ENCODE assay signal across 15 cellular contexts in genomic region chr2:12032975-12033374, GRCh38.
A peak's percentile ranks its signal among the peaks of the same experiment; 100 is the strongest.
DNase-seq lines count a peak whose midpoint lies in the region; ATAC-seq, FAIRE-seq and TF ChIP-seq lines count a peak whose summit lies in the region.
"Had no signal": no experiment of that assay in that cellular context is flagged by ENCODE, and none has a peak within 500 bp of the region (broad histone marks: within the 10 kb centered on the region; RNA-seq: fewer than 3 reads in every experiment).

No MANE protein-coding gene starts in this region.

- intact Hi-C loops in GM12878 (cut with micrococcal nuclease; ENCODE audit: unreplicated experiment): loop anchor here (1.0 to 5.0 kb wide), 4 partner anchors 24 to 206 kb away; no protein-coding TSS in a partner anchor

- H3K4me1 ChIP-seq in OCI-LY1 (ENCODE audit: insufficient read depth, low read length, severe bottlenecking) (peaks cover 81% of the 10 kb centered on the region), GM12878 (ENCODE audit: control insufficient read depth, insufficient read depth, low read length) (peaks cover 44% of the 10 kb centered on the region)
- H3K4me1 ChIP-seq: parathyroid adenoma, transverse colon had no signal

- H3K79me2 ChIP-seq in OCI-LY1 (ENCODE audit: insufficient read depth, low read length) (no peaks in the 10 kb centered on the region), GM12878 (ENCODE audit: control insufficient read depth, insufficient read depth, low read length) (no peaks in the 10 kb centered on the region)
- H3K79me2 ChIP-seq: parathyroid adenoma had no signal

- POLR2A ChIA-PET in GM12878 (lab: Charles Lee): interaction anchor here (0.7 to 3.3 kb wide), 5 partner anchors 10 to 163 kb away, joined by 3 to 21 read pairs (median 5); no protein-coding TSS in a partner anchor

- no peak for FAIRE-seq in GM12878 (lab: Jason Lieb, UNC)
- FAIRE-seq: small intestine had no signal

- H4K20me1 ChIP-seq in OCI-LY1 (ENCODE audit: insufficient read depth, low read length): no peaks in the 10 kb centered on the region
- no peaks in the 10 kb centered on the region for H4K20me1 ChIP-seq in GM12878 (ENCODE audit: control insufficient read depth, insufficient read depth)

- no peak for TF ChIP-seq EP300 in GM12878 (IDR thresholded peaks at IDR 0.05; ENCODE audit: borderline replicate concordance in 1 of 2, control insufficient read depth in 1 of 2, low read depth in 2 of 2, low read length in 2 of 2)

- H3K36me3 Mint-ChIP-seq in progenitor cell of endocrine pancreas (ENCODE audit: insufficient read depth): no peaks in the 10 kb centered on the region

- RAD21 ChIA-PET in GM12878 (lab: Charles Lee; ENCODE audit: unreplicated experiment): interaction anchor here (0.7 to 6.6 kb wide), 22 partner anchors 10 to 963 kb away, joined by 3 to 79 read pairs (median 4); no protein-coding TSS in a partner anchor

- H3K9me2 ChIP-seq in OCI-LY1 (ENCODE audit: low read depth, low read length): no peaks in the 10 kb centered on the region

- H3K4me2 ChIP-seq in OCI-LY1 (ENCODE audit: low read length) (peak overlapping the region; percentile 57), GM12878 (ENCODE audit: control insufficient read depth, insufficient read depth) (no peak overlapping the region)

- H3K27ac ChIP-seq in OCI-LY1 (ENCODE audit: low read depth, low read length, poor library complexity, severe bottlenecking) (peak overlapping the region; percentile 100), GM12878 (ENCODE audit: control insufficient read depth, insufficient read depth) (peak overlapping the region; percentile 39; the same call in 1 of the 2 replicates)
- H3K27ac ChIP-seq: parathyroid adenoma, transverse colon had no signal

- no TSS peak for BruUV-seq in GM12878 (replicated peaks; lab: Mats Ljungman, UMichigan)

- no peak overlapping the region for H3K4me3 Mint-ChIP-seq in progenitor cell of endocrine pancreas (ENCODE audit: low read depth)
- H3K4me3 Mint-ChIP-seq: activated naive CD4-positive, alpha-beta T cell treated with anti-CD3 and anti-CD28 coated beads, Interleukin-2, amount 50 U/mL, for 24 hours had no signal

- H3K9me3 Mint-ChIP-seq in progenitor cell of endocrine pancreas (ENCODE audit: low read depth): no peaks in the 10 kb centered on the region
- H3K9me3 Mint-ChIP-seq: activated naive CD4-positive, alpha-beta T cell treated with anti-CD3 and anti-CD28 coated beads, Interleukin-2, amount 50 U/mL, for 24 hours had no signal

- 50% methylated on average over 2 of the region's 2 CpGs for WGBS in GM12878 (ENCODE audit: insufficient coverage, insufficient replicate concordance, low lambda C conversion rate, missing lambda C conversion rate)

- no peak for TF ChIP-seq RAD21 in GM12878 (IDR thresholded peaks at IDR 0.05; ENCODE audit: insufficient read depth, low read depth, low read length)

- no peaks in the 10 kb centered on the region for H3F3A ChIP-seq in OCI-LY1 (ENCODE audit: insufficient read depth, low read length)

- SMC1A ChIA-PET in GM12878 (lab: Charles Lee; ENCODE audit: uncharacterized antibody, unreplicated experiment): interaction anchor here (0.6 to 5.7 kb wide), 26 partner anchors 8 to 684 kb away, joined by 3 to 92 read pairs (median 4); partner anchors contain the start of gene TRIB2

- no peaks in the 10 kb centered on the region; the same call in 1 of the 2 replicates for H3K36me3 ChIP-seq in OCI-LY1 (ENCODE audit: insufficient read depth, low read length)
- H3K36me3 ChIP-seq in GM12878 (ENCODE audit: control insufficient read depth in 2 of 2, insufficient read depth in 2 of 2, low read length in 1 of 2): peaks cover 0 to 2% of the 10 kb centered on the region in 2 experiments; a peak in 1 of 4 replicates
- H3K36me3 ChIP-seq: transverse colon had no signal

- H3K9ac ChIP-seq in OCI-LY1 (ENCODE audit: low read length): peak overlapping the region; percentile 79
- H3K9ac ChIP-seq in GM12878 (ENCODE audit: control insufficient read depth, insufficient read depth, low read length): no peak overlapping the region
- H3K9ac ChIP-seq: parathyroid adenoma had no signal

- H3K4me1 Mint-ChIP-seq in progenitor cell of endocrine pancreas (ENCODE audit: low read depth): peaks cover 7% of the 10 kb centered on the region

- H2AFZ ChIP-seq in OCI-LY1 (ENCODE audit: low read length): no peak overlapping the region
- no peak overlapping the region for H2AFZ ChIP-seq in GM12878 (ENCODE audit: control insufficient read depth, low read depth, low read length)
- H2AFZ ChIP-seq: parathyroid adenoma had no signal

- no peaks in the 10 kb centered on the region for H3K27me3 ChIP-seq in OCI-LY1 (ENCODE audit: insufficient read depth, low read length)
- no peaks in the 10 kb centered on the region for H3K27me3 ChIP-seq in GM12878 (replicated peaks in 1 of 2; ENCODE audit: control insufficient read depth in 2 of 2, insufficient read depth in 2 of 2, low read length in 1 of 2)
- H3K27me3 ChIP-seq: transverse colon had no signal

- in situ Hi-C loops in GM12878 (cut with MboI): no loop called here

- no peak for TF ChIP-seq POLR2A in GM12878 (IDR thresholded peaks at IDR 0.05; ENCODE audit: low read depth, low read length)

- no peak overlapping the region for H3K27ac Mint-ChIP-seq in progenitor cell of endocrine pancreas
- H3K27ac Mint-ChIP-seq: activated naive CD4-positive, alpha-beta T cell treated with anti-CD3 and anti-CD28 coated beads, Interleukin-2, amount 50 U/mL, for 24 hours had no signal

- peaks cover 4% of the 10 kb centered on the region; the same call in 1 of the 2 replicates for H3K9me3 ChIP-seq in OCI-LY1 (ENCODE audit: low read length)
- H3K9me3 ChIP-seq in GM12878 (replicated peaks; ENCODE audit: control insufficient read depth, insufficient read depth, low read length): no peaks in the 10 kb centered on the region; the same call in 2 of the 3 replicates
- H3K9me3 ChIP-seq: transverse colon had no signal

- DNase-seq in GM03348 (ENCODE audit: low spot score) (peak; percentile 37), GM12878 (ENCODE audit: low read depth, low spot score) (no peak), renal cortical epithelial cell (ENCODE audit: low read depth) (peak; percentile 83), progenitor cell of endocrine pancreas (ENCODE audit: low spot score, unreplicated experiment) (no peak), GDM1 (lab: John Stamatoyannopoulos, UW) (no peak)
- DNase-seq: DMS53, NCI-H2029 treated with DMSO at 0.1 percent for 48 hours, small intestine, transverse colon had no signal

- H3K4me3 ChIP-seq in OCI-LY1 (ENCODE audit: low read depth, low read length, poor library complexity, severe bottlenecking): peak overlapping the region; percentile 45
- no peak overlapping the region for H3K4me3 ChIP-seq in GM12878
- H3K4me3 ChIP-seq: transverse colon had no signal

- no peak for TF ChIP-seq CTCF in OCI-LY1 (IDR thresholded peaks at IDR 0.05; ENCODE audit: low read length)
- TF ChIP-seq CTCF in GM12878 (IDR thresholded peaks at IDR 0.05 in 2 of 3, conservative IDR thresholded peaks at IDR 0.05 in 1 of 3; ENCODE audit: control insufficient read depth in 2 of 3, extremely low read depth in 1 of 3, insufficient read depth in 1 of 3, low read depth in 3 of 3, low read length in 3 of 3): no peak
- TF ChIP-seq CTCF in progenitor cell of endocrine pancreas (IDR thresholded peaks at IDR 0.05; ENCODE audit: unreplicated experiment): no peak

- CTCF ChIA-PET in GM12878 (lab: Yijun Ruan, JAX): interaction anchor here (1.1 to 4.2 kb wide), 12 partner anchors 11 to 684 kb away, joined by 3 to 47 read pairs (median 6); partner anchors contain the start of gene TRIB2

- no peak for ATAC-seq in GM12878
- no peak for ATAC-seq in HG03521 (IDR thresholded peaks at IDR 0.05; ENCODE audit: unreplicated experiment)
- ATAC-seq in HG02840 (IDR thresholded peaks at IDR 0.05; ENCODE audit: low FRiP score, unreplicated experiment): no peak
- ATAC-seq: Panc1 had no signal

- H3K27me3 Mint-ChIP-seq in progenitor cell of endocrine pancreas: no peaks in the 10 kb centered on the region
- H3K27me3 Mint-ChIP-seq: activated naive CD4-positive, alpha-beta T cell treated with anti-CD3 and anti-CD28 coated beads, Interleukin-2, amount 50 U/mL, for 24 hours had no signal

TF ChIP-seq in GM12878, 131 proteins besides CTCF, POLR2A, EP300 and RAD21:
- no peak for TF ChIP-seq IKZF2 (IDR thresholded peaks at IDR 0.05)
- no peak for TF ChIP-seq POU2F2 (IDR thresholded peaks at IDR 0.05; ENCODE audit: borderline replicate concordance, low read depth, low read length)
- no peak for TF ChIP-seq NFYA (IDR thresholded peaks at IDR 0.05; ENCODE audit: borderline replicate concordance, low read depth, low read length)
- no peak for TF ChIP-seq NR2C1 (IDR thresholded peaks at IDR 0.05)
TF ChIP-seq in GM12878: peak in this region for 0.

Comparison
In these comparisons a context has a peak if more than half of its experiments do, and no peak if none do; other contexts are left out.
1. DNase-seq: peak in GM03348 (single experiment) and renal cortical epithelial cell (single experiment); none in GM12878 (single experiment), progenitor cell of endocrine pancreas (single experiment) and GDM1 (single experiment).